In genomic region chr12:104136577-104136976, GRCh38 we compare ENCODE assay signal across 8 cellular contexts. TPM values are rescaled to one million over a fixed set of nuclear protein-coding genes. Genes with fewer than 3 reads are reported as not detected.
DNase-seq lines count a peak whose midpoint lies in the region; ATAC-seq, FAIRE-seq and TF ChIP-seq lines count a peak whose summit lies in the region.
"Had no signal": no experiment of that assay in that cellular context is flagged by ENCODE, and none has a peak within 500 bp of the region (broad histone marks: within the 10 kb centered on the region; RNA-seq: fewer than 3 reads in every experiment).

No MANE protein-coding gene starts in this region.

- H3K27ac ChIP-seq in spleen (peak overlapping the region in 6 of 8 donors; percentile 81 to 95 (median 90)), small intestine (ENCODE audit: low read depth in 1 of 2, low read length in 1 of 2) (no peak overlapping the region)

- POLR2A ChIA-PET in T-cell (lab: Charles Lee), result no interaction called here

- intact Hi-C loops in spleen (cut with DNase I; ENCODE audit: low total_unique reads), result no loop called here

- H3K27me3 ChIP-seq in HAP-1 (ENCODE audit: low read depth) (no peaks in the 10 kb centered on the region), spleen (replicated peaks in 1 of 7) (no peaks in the 10 kb centered on the region), small intestine (ENCODE audit: control insufficient read depth in 2 of 2, insufficient read depth in 2 of 2, low read length in 2 of 2) (no peaks in the 10 kb centered on the region)

- in situ Hi-C loops in HAP-1 (cut with MboI; ENCODE audit: low sequenced_read_pairs), result no loop called here

- TF ChIP-seq CTCF in foreskin fibroblast (IDR thresholded peaks at IDR 0.05; ENCODE audit: low read depth, low read length) (no peak), spleen (IDR thresholded peaks at IDR 0.05 in 8 of 11, conservative IDR thresholded peaks at IDR 0.05 in 3 of 11) (no peak)

- ATAC-seq in T-cell (replicated peaks in 1 of 4) (no peak), GM18867 (IDR thresholded peaks at IDR 0.05; ENCODE audit: unreplicated experiment) (no peak), GM21786 (IDR thresholded peaks at IDR 0.05; ENCODE audit: unreplicated experiment) (no peak)

- FAIRE-seq in small intestine (lab: Jason Lieb, UNC), result no peak
- FAIRE-seq: islet of Langerhans had no signal

- H3K9me3 ChIP-seq in HAP-1 (no peaks in the 10 kb centered on the region), spleen (no peaks in the 10 kb centered on the region), small intestine (ENCODE audit: control insufficient read depth, low read depth) (no peaks in the 10 kb centered on the region)

- peaks cover 8% of the 10 kb centered on the region for H3K36me3 Mint-ChIP-seq in T-cell

- DNase-seq in HAP-1 (ENCODE audit: low spot score in 2 of 2) (peak in 1 of 2 experiments; percentile 28), T-cell (no peak), foreskin fibroblast (peak in 1 of 2 donors; percentile 25), spleen (no peak), small intestine (no peak)

- H3K4me1 Mint-ChIP-seq in T-cell, result peaks cover 18 to 30% (median 18%) of the 10 kb centered on the region in 3 donors

- H3K9me3 Mint-ChIP-seq in T-cell, result no peaks in the 10 kb centered on the region

- CTCF ChIA-PET in T-cell (lab: Charles Lee), result interaction anchor here in 1 of 2 donors (1.6 kb wide), 1 partner anchor 207 kb away, joined by 10 read pairs; the partner anchor contains the start of gene HSP90B1

- TF ChIP-seq POLR2A in spleen (IDR thresholded peaks at IDR 0.05), result no peak

- H3K4me1 ChIP-seq in HAP-1 (peaks cover 16% of the 10 kb centered on the region), spleen (peaks cover 14 to 68% (median 44%) of the 10 kb centered on the region in 6 donors), small intestine (ENCODE audit: control insufficient read depth in 2 of 2, insufficient read depth in 1 of 2, low read depth in 1 of 2, low read length in 1 of 2) (peaks cover 0 to 5% of the 10 kb centered on the region in 2 donors)

- H3K27ac Mint-ChIP-seq in T-cell, result peak overlapping the region; percentile 23 to 89

- peaks cover 24% of the 10 kb centered on the region for H3K36me3 ChIP-seq in HAP-1 (replicated peaks)
- peaks cover 0 to 36% (median 12%) of the 10 kb centered on the region in 6 donors for H3K36me3 ChIP-seq in spleen
- no peaks in the 10 kb centered on the region for H3K36me3 ChIP-seq in small intestine (ENCODE audit: control insufficient read depth in 2 of 2, insufficient read depth in 2 of 2, low read length in 2 of 2)

- H3K4me3 Mint-ChIP-seq in T-cell, result peak overlapping the region; percentile 72 to 88 (median 87)

- no peaks in the 10 kb centered on the region for H3K27me3 Mint-ChIP-seq in T-cell

- peak overlapping the region; percentile 63 for H3K4me3 ChIP-seq in HAP-1
- H3K4me3 ChIP-seq in foreskin fibroblast (ENCODE audit: low read depth in 1 of 2, low read length in 2 of 2), result peak overlapping the region; percentile 71 to 82
- peak overlapping the region in 7 of 8 donors; percentile 62 to 80 (median 70) for H3K4me3 ChIP-seq in spleen
- peak overlapping the region in 1 of 2 donors; percentile 98 for H3K4me3 ChIP-seq in small intestine (ENCODE audit: low read depth in 1 of 2, low read length in 2 of 2)

RNA-seq across cellular contexts. Expression of gene NFYB, which starts 1.4 kb away (rescaled TPM):
- total RNA-seq in T-cell (10 to 100 TPM; 15.6 to 23.7 (median 22.3) TPM), spleen (10 to 100 TPM; 21.1 to 26.8 (median 23.9) TPM)
- polyA plus RNA-seq in spleen (10 to 100 TPM; 26.0 to 28.3 (median 28.2) TPM), small intestine (10 to 100 TPM; 14.1 to 18.0 (median 15.4) TPM)

Comparison
In these comparisons a context has a peak if more than half of its experiments do, and no peak if none do; other contexts are left out.
1. H3K27ac ChIP-seq: peak in spleen (6 of 8); none in small intestine (0 of 2).